In the genomic region with DNA sequence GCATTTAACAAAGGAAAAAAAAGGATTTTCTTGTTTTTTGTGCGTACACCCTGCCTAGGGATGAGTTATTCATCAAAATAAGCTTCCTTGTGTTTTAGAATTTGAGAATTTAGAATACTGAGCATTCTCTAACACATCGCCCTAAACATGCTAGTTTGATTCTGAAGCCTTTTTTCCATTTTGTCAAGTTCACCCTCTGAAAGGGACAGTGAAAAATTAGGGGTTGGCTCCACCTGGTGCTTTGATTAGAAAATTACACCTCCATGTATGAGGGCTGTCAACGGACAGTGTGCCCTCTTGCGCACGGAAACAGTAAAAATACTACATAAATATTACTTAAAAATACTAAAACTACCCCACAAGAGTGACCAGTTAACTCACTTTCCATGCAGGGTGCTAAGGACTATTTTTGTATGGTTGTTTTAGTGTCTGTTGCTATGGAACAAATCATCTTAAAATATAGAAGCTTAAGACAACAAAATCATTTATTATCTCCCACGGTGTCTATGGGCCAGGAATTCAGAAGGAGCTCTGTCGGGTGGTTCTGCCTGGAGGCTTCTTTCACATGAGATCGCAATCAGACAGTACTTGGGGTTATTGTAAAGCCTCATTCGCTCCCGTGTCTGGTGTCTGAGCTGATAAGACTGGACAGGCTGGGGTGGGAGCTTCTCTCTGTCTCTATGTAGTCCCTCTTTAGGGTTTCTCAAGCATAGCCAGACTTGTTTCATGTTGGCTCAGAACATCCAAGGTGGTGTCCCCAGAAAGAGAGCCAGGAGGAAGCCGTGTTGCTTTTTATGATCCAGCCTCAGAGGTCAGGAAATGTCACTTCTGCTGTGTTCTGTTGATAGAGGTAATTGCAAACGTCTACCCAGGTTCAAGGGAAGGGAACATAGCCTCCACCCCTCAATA, we compare ENCODE assay signal across 8 cellular contexts.
DNase-seq lines count a peak whose midpoint lies in the region; ATAC-seq and TF ChIP-seq lines count a peak whose summit lies in the region.

No MANE protein-coding gene starts in this region.

- H3K4me3 ChIP-seq in skeletal muscle cell (ENCODE audit: low read depth, low read length): no peak overlapping the region

- DNase-seq in NCI-H1105 treated with DMSO at 0.1 percent for 48 hours (lab: John Stamatoyannopoulos, UW) (peak; percentile 79), SW480 (ENCODE audit: low spot score) (peak; percentile 71), amygdala (lab: John Stamatoyannopoulos, UW) (peak in 42 of 56 donors; percentile 3 to 71 (median 30)), hepatic stellate cell (ENCODE audit: low spot score) (peak; percentile 62), skeletal muscle cell (ENCODE audit: low read depth) (peak; percentile 37)

- peak; percentile 69 for TF ChIP-seq CTCF in GM12872 (IDR thresholded peaks at IDR 0.05; ENCODE audit: insufficient read depth, low read depth, low read length)

- peak; percentile 56 for ATAC-seq in HG02642 (IDR thresholded peaks at IDR 0.05; ENCODE audit: poor library complexity, unreplicated experiment)
- no peak for ATAC-seq in GM21360 (IDR thresholded peaks at IDR 0.05; ENCODE audit: unreplicated experiment)
